Comparison of ENCODE assay signal across 1 cellular context in the genomic region with DNA sequence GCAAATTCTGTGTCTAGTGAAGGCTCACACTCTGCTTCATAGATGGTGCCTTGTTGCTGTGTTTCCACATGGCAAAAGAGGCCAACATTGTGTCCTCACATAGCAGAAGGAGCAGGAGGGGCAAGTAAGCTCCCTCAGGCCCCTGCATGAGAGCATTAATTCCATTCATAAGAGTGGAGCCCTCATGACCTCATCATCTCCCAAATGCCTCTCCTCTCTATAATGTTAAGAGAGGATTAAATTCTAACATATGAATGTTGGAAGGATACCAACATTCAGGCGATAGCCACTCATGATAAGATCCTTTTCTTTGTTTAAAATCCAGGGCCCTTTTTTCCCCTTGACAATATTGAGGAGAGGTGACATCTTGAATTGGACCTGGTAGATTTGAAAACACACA.
TF ChIP-seq lines count a peak whose summit lies in the region.

No MANE protein-coding gene starts in this region.

TF ChIP-seq in GM23338, 12 proteins besides CTCF, POLR2A, EP300 and RAD21:
- TF ChIP-seq ZNF462 (CRISPR knock-in tag; IDR thresholded peaks at IDR 0.05) (no peak), CREB1 (CRISPR knock-in tag; IDR thresholded peaks at IDR 0.05; ENCODE audit: low read depth) (no peak), JUNB (IDR thresholded peaks at IDR 0.05; ENCODE audit: unreplicated experiment) (no peak), NANOG (IDR thresholded peaks at IDR 0.05; ENCODE audit: borderline replicate concordance) (no peak), STAT1 (IDR thresholded peaks at IDR 0.05; ENCODE audit: unreplicated experiment) (no peak), EZH2phosphoT487 (IDR thresholded peaks at IDR 0.05; ENCODE audit: unreplicated experiment) (no peak), EZH2 (IDR thresholded peaks at IDR 0.05; ENCODE audit: low read depth, unreplicated experiment) (no peak), ETS1 (IDR thresholded peaks at IDR 0.05) (no peak), ZNF331 (CRISPR knock-in tag; IDR thresholded peaks at IDR 0.05; ENCODE audit: low read depth) (no peak), POLR2AphosphoS5 (IDR thresholded peaks at IDR 0.05; ENCODE audit: low read depth) (no peak), REST (IDR thresholded peaks at IDR 0.05; ENCODE audit: unreplicated experiment) (no peak), ZNF114 (CRISPR knock-in tag; IDR thresholded peaks at IDR 0.05) (no peak)
TF ChIP-seq in GM23338: peak in this region for 0.
